ENCODE assay signal across 28 cellular contexts in the genomic region with DNA sequence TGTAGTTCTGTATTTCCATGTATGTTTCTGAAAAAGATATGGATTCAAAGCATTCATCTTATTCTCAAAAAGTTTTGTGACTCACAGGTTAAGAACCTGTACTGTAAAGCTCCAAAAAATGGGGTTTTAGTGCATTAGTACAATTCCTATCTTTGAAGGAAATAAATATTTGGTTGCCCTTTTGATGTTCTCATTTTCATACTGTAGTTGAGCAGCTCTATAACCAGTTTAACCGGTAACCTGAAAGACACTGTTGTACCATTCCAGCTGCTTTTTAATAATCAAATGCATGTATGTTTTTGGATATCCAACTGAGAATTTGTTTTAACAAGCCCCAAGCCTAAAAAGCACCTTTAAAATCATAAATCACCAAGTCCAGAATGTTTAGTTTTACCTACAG.
"Had no signal": no experiment of that assay in that cellular context is flagged by ENCODE, and none has a peak within 500 bp of the region (broad histone marks: within the 10 kb centered on the region; RNA-seq: fewer than 3 reads in every experiment).

No MANE protein-coding gene starts in this region.

- H3K4me1 ChIP-seq: sigmoid colon, upper lobe of left lung had no signal

- H3K4me1 Mint-ChIP-seq: stimulated activated effector memory CD8-positive, alpha-beta T cell treated with anti-CD3 and anti-CD28 coated beads, Interleukin-12 subunit alpha, Interleukin-12 subunit beta, amount 100 ng/mL, for 72 hours had no signal

- DNase-seq: activated CD4-positive, alpha-beta T cell treated with anti-CD3 and anti-CD28 coated beads for 4 hours; activated CD4-positive, alpha-beta T cell treated with anti-CD3 and anti-CD28 coated beads, Interleukin-2, amount 50 U/mL, for 48 hours; activated CD4-positive, CD25-positive, alpha-beta regulatory T cell; activated CD8-positive, alpha-beta memory T cell treated with anti-CD3 and anti-CD28 coated beads for 24 hours; activated naive CD4-positive, alpha-beta T cell treated with anti-CD3 and anti-CD28 coated beads, Interleukin-2, amount 50 U/mL, for 16 hours; anterior cingulate cortex; dermis blood vessel endothelial cell; effector CD4-positive, alpha-beta T cell; esophagus squamous epithelium; foreskin melanocyte; left ventricle myocardium inferior; mucosa of descending colon; retina; sigmoid colon; small intestine; stimulated activated CD4-positive, alpha-beta T cell treated with anti-CD3 and anti-CD28 coated beads, Interleukin-4, amount 100 ng/mL, for 24 hours; substantia nigra; T-helper 1 cell; upper lobe of left lung had no signal

- H3K9me3 ChIP-seq: esophagus squamous epithelium, left ventricle myocardium inferior, mucosa of descending colon, sigmoid colon, upper lobe of left lung, vagina had no signal

- H3K27me3 Mint-ChIP-seq: natural killer cell treated with Interleukin-12 subunit alpha and Interleukin-12 subunit beta and Interleukin-15 and Interleukin-18, amount 100 ng/mL, for 72 hours; progenitor cell of endocrine pancreas; stimulated activated naive CD8-positive, alpha-beta T cell treated with anti-CD3 and anti-CD28 coated beads, Interleukin-15, Interleukin-2, amounts not matched to agents 100 ng/mL and 50 ng/mL, for 24 hours had no signal

- H3K27ac Mint-ChIP-seq: progenitor cell of endocrine pancreas; stimulated activated effector memory CD8-positive, alpha-beta T cell treated with anti-CD3 and anti-CD28 coated beads, Interleukin-12 subunit alpha, Interleukin-12 subunit beta, amount 100 ng/mL, for 72 hours; T-helper 2 cell treated with Interferon-gamma antibody and Interleukin-4, amounts not matched to agents 5 μg/mL and 100 μg/mL, for 36 hours had no signal

- H3K4me3 Mint-ChIP-seq: natural killer cell treated with Interleukin-12 subunit alpha and Interleukin-12 subunit beta and Interleukin-15 and Interleukin-18, amount 100 ng/mL, for 72 hours; stimulated activated effector memory CD8-positive, alpha-beta T cell treated with anti-CD3 and anti-CD28 coated beads, Interleukin-12 subunit alpha, Interleukin-12 subunit beta, amount 100 ng/mL, for 72 hours; stimulated activated naive CD8-positive, alpha-beta T cell treated with anti-CD3 and anti-CD28 coated beads, Interleukin-15, Interleukin-2, amounts not matched to agents 100 ng/mL and 50 ng/mL, for 24 hours; T-helper 2 cell treated with Interferon-gamma antibody and Interleukin-4, amounts not matched to agents 5 μg/mL and 100 μg/mL, for 36 hours had no signal

- FAIRE-seq: bronchial epithelial cell, colon, small intestine had no signal

- H3K4me3 ChIP-seq: esophagus squamous epithelium, left ventricle myocardium inferior, mucosa of descending colon, sigmoid colon, upper lobe of left lung, vagina had no signal

- ATAC-seq: mucosa of descending colon; natural killer cell treated with Interleukin-12 subunit alpha and Interleukin-12 subunit beta and Interleukin-15 and Interleukin-18, amount 100 ng/mL, for 72 hours; stimulated activated effector memory CD8-positive, alpha-beta T cell treated with anti-CD3 and anti-CD28 coated beads, Interleukin-12 subunit alpha, Interleukin-12 subunit beta, amount 100 ng/mL, for 72 hours had no signal

- H3K27me3 ChIP-seq: esophagus squamous epithelium, sigmoid colon, upper lobe of left lung, vagina had no signal

- H3K9me3 Mint-ChIP-seq: natural killer cell treated with Interleukin-12 subunit alpha and Interleukin-12 subunit beta and Interleukin-15 and Interleukin-18, amount 100 ng/mL, for 72 hours; stimulated activated effector memory CD8-positive, alpha-beta T cell treated with anti-CD3 and anti-CD28 coated beads, Interleukin-12 subunit alpha, Interleukin-12 subunit beta, amount 100 ng/mL, for 72 hours; stimulated activated naive CD8-positive, alpha-beta T cell treated with anti-CD3 and anti-CD28 coated beads, Interleukin-15, Interleukin-2, amounts not matched to agents 100 ng/mL and 50 ng/mL, for 24 hours; T-helper 2 cell treated with Interferon-gamma antibody and Interleukin-4, amounts not matched to agents 5 μg/mL and 100 μg/mL, for 36 hours had no signal

- H3K27ac ChIP-seq: epithelial cell of prostate, esophagus squamous epithelium, left ventricle myocardium inferior, sigmoid colon, upper lobe of left lung, vagina had no signal
